2 cellular contexts compared by ENCODE assay signal in the genomic region with DNA sequence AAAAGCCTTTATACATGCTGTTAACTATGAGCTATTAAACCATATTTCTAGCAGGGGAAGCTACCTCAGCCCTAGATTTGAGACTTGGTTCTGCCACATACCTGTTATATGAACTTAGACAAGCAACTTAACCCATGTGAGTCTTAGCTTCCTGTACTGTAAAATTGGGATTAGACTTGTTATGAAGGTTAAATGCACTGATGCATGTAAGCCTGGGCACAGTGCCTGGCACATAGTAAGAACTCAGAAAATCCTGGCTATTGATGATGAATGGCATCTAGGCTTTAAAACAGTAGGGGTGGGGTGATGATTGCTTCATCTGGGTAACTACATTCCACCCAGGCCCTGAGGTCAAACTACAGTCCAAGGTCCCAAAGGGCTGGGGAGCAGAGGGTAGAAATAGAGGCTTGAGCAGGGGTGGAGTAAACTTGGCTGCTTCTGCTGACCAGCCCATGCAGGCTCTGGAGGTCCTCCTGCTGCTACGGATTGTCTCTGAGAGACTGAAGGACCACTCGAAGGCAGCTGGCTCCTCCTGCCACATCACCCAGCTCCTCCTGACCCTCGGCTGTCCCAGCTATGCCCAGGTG.
TF ChIP-seq lines count a peak whose summit lies in the region.

No MANE protein-coding gene starts in this region.

TF ChIP-seq in Ishikawa, 13 proteins besides CTCF, POLR2A, EP300 and RAD21:
- TF ChIP-seq TEAD4 (IDR thresholded peaks at IDR 0.05): 0 out of 2 replicates have a peak, but pooled peaks have one; percentile 14
- TF ChIP-seq, protein P1, sequence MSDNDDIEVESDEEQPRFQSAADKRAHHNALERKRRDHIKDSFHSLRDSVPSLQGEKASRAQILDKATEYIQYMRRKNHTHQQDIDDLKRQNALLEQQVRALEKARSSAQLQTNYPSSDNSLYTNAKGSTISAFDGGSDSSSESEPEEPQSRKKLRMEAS (IDR thresholded peaks at IDR 0.05): no peak
- TF ChIP-seq ZBTB7A (IDR thresholded peaks at IDR 0.05; ENCODE audit: low read depth): no peak
- TF ChIP-seq FOXM1 (IDR thresholded peaks at IDR 0.05; ENCODE audit: borderline replicate concordance, low read depth): no peak
- TF ChIP-seq, protein P2, sequence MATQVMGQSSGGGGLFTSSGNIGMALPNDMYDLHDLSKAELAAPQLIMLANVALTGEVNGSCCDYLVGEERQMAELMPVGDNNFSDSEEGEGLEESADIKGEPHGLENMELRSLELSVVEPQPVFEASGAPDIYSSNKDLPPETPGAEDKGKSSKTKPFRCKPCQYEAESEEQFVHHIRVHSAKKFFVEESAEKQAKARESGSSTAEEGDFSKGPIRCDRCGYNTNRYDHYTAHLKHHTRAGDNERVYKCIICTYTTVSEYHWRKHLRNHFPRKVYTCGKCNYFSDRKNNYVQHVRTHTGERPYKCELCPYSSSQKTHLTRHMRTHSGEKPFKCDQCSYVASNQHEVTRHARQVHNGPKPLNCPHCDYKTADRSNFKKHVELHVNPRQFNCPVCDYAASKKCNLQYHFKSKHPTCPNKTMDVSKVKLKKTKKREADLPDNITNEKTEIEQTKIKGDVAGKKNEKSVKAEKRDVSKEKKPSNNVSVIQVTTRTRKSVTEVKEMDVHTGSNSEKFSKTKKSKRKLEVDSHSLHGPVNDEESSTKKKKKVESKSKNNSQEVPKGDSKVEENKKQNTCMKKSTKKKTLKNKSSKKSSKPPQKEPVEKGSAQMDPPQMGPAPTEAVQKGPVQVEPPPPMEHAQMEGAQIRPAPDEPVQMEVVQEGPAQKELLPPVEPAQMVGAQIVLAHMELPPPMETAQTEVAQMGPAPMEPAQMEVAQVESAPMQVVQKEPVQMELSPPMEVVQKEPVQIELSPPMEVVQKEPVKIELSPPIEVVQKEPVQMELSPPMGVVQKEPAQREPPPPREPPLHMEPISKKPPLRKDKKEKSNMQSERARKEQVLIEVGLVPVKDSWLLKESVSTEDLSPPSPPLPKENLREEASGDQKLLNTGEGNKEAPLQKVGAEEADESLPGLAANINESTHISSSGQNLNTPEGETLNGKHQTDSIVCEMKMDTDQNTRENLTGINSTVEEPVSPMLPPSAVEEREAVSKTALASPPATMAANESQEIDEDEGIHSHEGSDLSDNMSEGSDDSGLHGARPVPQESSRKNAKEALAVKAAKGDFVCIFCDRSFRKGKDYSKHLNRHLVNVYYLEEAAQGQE (IDR thresholded peaks at IDR 0.05; ENCODE audit: low read depth): no peak
- no peak for TF ChIP-seq YY1 (IDR thresholded peaks at IDR 0.05; ENCODE audit: low read depth)
- no peak for TF ChIP-seq CREB1 (IDR thresholded peaks at IDR 0.05; ENCODE audit: low read depth)
- TF ChIP-seq, protein P3, sequence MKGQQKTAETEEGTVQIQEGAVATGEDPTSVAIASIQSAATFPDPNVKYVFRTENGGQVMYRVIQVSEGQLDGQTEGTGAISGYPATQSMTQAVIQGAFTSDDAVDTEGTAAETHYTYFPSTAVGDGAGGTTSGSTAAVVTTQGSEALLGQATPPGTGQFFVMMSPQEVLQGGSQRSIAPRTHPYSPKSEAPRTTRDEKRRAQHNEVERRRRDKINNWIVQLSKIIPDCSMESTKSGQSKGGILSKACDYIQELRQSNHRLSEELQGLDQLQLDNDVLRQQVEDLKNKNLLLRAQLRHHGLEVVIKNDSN (IDR thresholded peaks at IDR 0.05): no peak
- no peak for TF ChIP-seq NFIC (IDR thresholded peaks at IDR 0.05)
- no peak for TF ChIP-seq TCF12 (IDR thresholded peaks at IDR 0.05; ENCODE audit: low read depth)
- peak; percentile 62 for TF ChIP-seq CEBPB (IDR thresholded peaks at IDR 0.05)
- TF ChIP-seq EGR1 (IDR thresholded peaks at IDR 0.05): no peak

TF ChIP-seq in liver, 16 proteins besides CTCF, POLR2A, EP300 and RAD21:
- TF ChIP-seq NR2F2 (IDR thresholded peaks at IDR 0.05) (peak; percentile 93), FOXA2 (IDR thresholded peaks at IDR 0.05) (no peak), HNF4A (conservative IDR thresholded peaks at IDR 0.05) (peak; percentile 96 to 99), RXRA (IDR thresholded peaks at IDR 0.05) (peak; percentile 79 to 89), SP1 (IDR thresholded peaks at IDR 0.05) (peak; percentile 76), HNF4G (IDR thresholded peaks at IDR 0.05) (peak; percentile 95)
- TF ChIP-seq, protein P4, sequence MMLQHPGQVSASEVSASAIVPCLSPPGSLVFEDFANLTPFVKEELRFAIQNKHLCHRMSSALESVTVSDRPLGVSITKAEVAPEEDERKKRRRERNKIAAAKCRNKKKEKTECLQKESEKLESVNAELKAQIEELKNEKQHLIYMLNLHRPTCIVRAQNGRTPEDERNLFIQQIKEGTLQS (IDR thresholded peaks at IDR 0.05): no peak
- TF ChIP-seq, protein P2 (IDR thresholded peaks at IDR 0.05): no peak
